In genomic region chr19:39411832-39412099, GRCh38 we compare ENCODE assay signal across 8 cellular contexts. TPM values are rescaled to one million over a fixed set of nuclear protein-coding genes. Genes with fewer than 3 reads are reported as not detected.
DNase-seq lines count a peak whose midpoint lies in the region; ATAC-seq, FAIRE-seq and TF ChIP-seq lines count a peak whose summit lies in the region.

No MANE protein-coding gene starts in this region.

- no peaks in the 10 kb centered on the region for H3K9me3 ChIP-seq in HUES6 (ENCODE audit: control insufficient read depth, insufficient read depth, low read depth, low read length)
- H3K9me3 ChIP-seq in endothelial cell of umbilical vein (replicated peaks; ENCODE audit: control insufficient read depth, insufficient read depth, low read length), result no peaks in the 10 kb centered on the region
- H3K9me3 ChIP-seq in mucosa of descending colon, result no peaks in the 10 kb centered on the region

- TF ChIP-seq CTCF in endothelial cell of umbilical vein (IDR thresholded peaks at IDR 0.05; ENCODE audit: extremely low read depth in 1 of 2, insufficient read depth in 1 of 2, low read depth in 1 of 2, low read length in 2 of 2) (peak; percentile 75 to 90), mucosa of descending colon (IDR thresholded peaks at IDR 0.05) (peak; percentile 67)

- peak; percentile 15 for ATAC-seq in GM21515 (IDR thresholded peaks at IDR 0.05; ENCODE audit: unreplicated experiment)
- peak; percentile 47 for ATAC-seq in mucosa of descending colon

- dilution Hi-C loops in endothelial cell of umbilical vein (cut with MboI; ENCODE audit: extremely low pct_ligation_motif_present, low sequenced_read_pairs), result no loop called here

- H3K9ac ChIP-seq in HUES6 (ENCODE audit: low read length), result peak overlapping the region; percentile 30
- H3K9ac ChIP-seq in endothelial cell of umbilical vein (replicated peaks; ENCODE audit: extremely low read depth, insufficient read depth, low read length), result peak overlapping the region; percentile 42

- H3K4me1 ChIP-seq in HUES6 (ENCODE audit: control insufficient read depth, insufficient read depth, low read length) (peaks cover 45% of the 10 kb centered on the region), endothelial cell of umbilical vein (ENCODE audit: control insufficient read depth, extremely low read depth, insufficient read depth, low read length) (peaks cover 40% of the 10 kb centered on the region), mucosa of descending colon (ENCODE audit: low read depth) (peaks cover 23% of the 10 kb centered on the region)

- no peak overlapping the region for H2AFZ ChIP-seq in endothelial cell of umbilical vein (ENCODE audit: low read depth, low read length)

- no peaks in the 10 kb centered on the region for H4K20me1 ChIP-seq in endothelial cell of umbilical vein (replicated peaks; ENCODE audit: control insufficient read depth, extremely low read depth, insufficient read depth, low read length)

- H3K4me3 ChIP-seq in HUES6 (ENCODE audit: low read depth, low read length), result peak overlapping the region; percentile 94
- H3K4me3 ChIP-seq in endothelial cell of umbilical vein (replicated peaks in 1 of 3; ENCODE audit: insufficient read depth in 1 of 3, low read depth in 1 of 3, low read length in 3 of 3), result peak overlapping the region in 2 of 3 experiments; percentile 9 to 12
- peak overlapping the region; percentile 9 for H3K4me3 ChIP-seq in mucosa of descending colon

- peaks cover 11% of the 10 kb centered on the region for H3K36me3 ChIP-seq in HUES6 (ENCODE audit: control insufficient read depth, insufficient read depth, low read length)
- H3K36me3 ChIP-seq in endothelial cell of umbilical vein (ENCODE audit: control insufficient read depth in 2 of 2, extremely low read depth in 1 of 2, insufficient read depth in 2 of 2, low read length in 2 of 2), result peaks cover 0 to 5% of the 10 kb centered on the region in 2 experiments
- H3K36me3 ChIP-seq in mucosa of descending colon (ENCODE audit: low read depth), result no peaks in the 10 kb centered on the region

- no peak for FAIRE-seq in endothelial cell of umbilical vein (lab: Jason Lieb, UNC)

- H3K27me3 ChIP-seq in HUES6 (ENCODE audit: control insufficient read depth, insufficient read depth, low read length), result no peaks in the 10 kb centered on the region
- no peaks in the 10 kb centered on the region for H3K27me3 ChIP-seq in endothelial cell of umbilical vein (ENCODE audit: control insufficient read depth in 2 of 2, insufficient read depth in 2 of 2, low read length in 2 of 2)

- peaks cover 35% of the 10 kb centered on the region for H3K79me2 ChIP-seq in endothelial cell of umbilical vein (ENCODE audit: control insufficient read depth, insufficient read depth, low read length)

- no peaks in the 10 kb centered on the region for H3K9me1 ChIP-seq in endothelial cell of umbilical vein (replicated peaks; ENCODE audit: control insufficient read depth, extremely low read depth, insufficient read depth, low read length)

- TF ChIP-seq POLR2A in endothelial cell of umbilical vein (IDR thresholded peaks at IDR 0.05; ENCODE audit: low read depth, low read length), result no peak

- POLR2A ChIA-PET in endothelial cell of umbilical vein (lab: Charles Lee), result interaction anchor here (1.0 to 1.9 kb wide), 4 partner anchors 11 to 24 kb away, joined by 3 to 15 read pairs (median 6); partner anchors contain the start of genes MED29, PAF1 and RPS16

- CTCF ChIA-PET in endothelial cell of umbilical vein (lab: Charles Lee), result interaction anchor here (0.7 to 2.3 kb wide), 13 partner anchors 8 to 360 kb away, joined by 3 to 147 read pairs (median 5); partner anchors contain the start of genes MED29, PAF1, RPS16 and SAMD4B

- H3K27ac ChIP-seq in HUES6 (ENCODE audit: low read depth, low read length) (no peak overlapping the region; the same call in 1 of the 2 replicates), endothelial cell of umbilical vein (ENCODE audit: insufficient read depth, low read depth, low read length) (peak overlapping the region; percentile 51)

- peak; percentile 93 for DNase-seq in COLO829 (ENCODE audit: low spot score)
- peak; percentile 91 for DNase-seq in NOMO-1 treated with dmso at 0.1 percent for 144 hours (lab: John Stamatoyannopoulos, UW; ENCODE audit: unreplicated experiment)
- DNase-seq in activated CD8-positive, alpha-beta memory T cell treated with anti-CD3 and anti-CD28 coated beads, Interleukin-2, amount 50 U/mL, for 24 hours (ENCODE audit: extremely low read depth), result peak; percentile 80
- DNase-seq in endothelial cell of umbilical vein (ENCODE audit: low read depth, low spot score), result peak; percentile 93
- peak; percentile 92 to 99 (median 93) for DNase-seq in mucosa of descending colon
- peak; percentile 80 for DNase-seq in stimulated activated CD8-positive, alpha-beta memory T cell treated with anti-CD3 and anti-CD28 coated beads, Interleukin-4, amount 100 ng/mL, for 24 hours (ENCODE audit: low read depth)

- H3K4me2 ChIP-seq in endothelial cell of umbilical vein (ENCODE audit: insufficient read depth, low read length), result peak overlapping the region; percentile 53

- intact Hi-C loops in endothelial cell of umbilical vein (cut with micrococcal nuclease), result loop anchor here (1.0 kb wide), 8 partner anchors 9 to 286 kb away; partner anchors contain the start of genes EID2B, PAK4 and SAMD4B
- intact Hi-C loops in mucosa of descending colon (cut with DNase I, micrococcal nuclease), result no loop called here

- TSS peak; percentile 3 for BruUV-seq in endothelial cell of umbilical vein (replicated peaks; lab: Mats Ljungman, UMichigan)

TF ChIP-seq in endothelial cell of umbilical vein, 7 proteins besides CTCF, POLR2A, EP300 and RAD21 (continues in another document):
- TF ChIP-seq POLR2AphosphoS5 (IDR thresholded peaks at IDR 0.05; ENCODE audit: insufficient read depth, low read depth, low read length) (no peak), MYC (IDR thresholded peaks at IDR 0.05; ENCODE audit: low read depth, low read length) (no peak), EZH2 (IDR thresholded peaks at IDR 0.05; ENCODE audit: borderline replicate concordance, low read depth, low read length, severe bottlenecking) (no peak), FOS (IDR thresholded peaks at IDR 0.05; ENCODE audit: borderline replicate concordance, insufficient read depth, low read length) (no peak)

RNA-seq across cellular contexts. Expression of gene PLEKHG2, which starts 0.7 kb away (rescaled TPM):
- total RNA-seq in endothelial cell of umbilical vein (74.1 TPM in 2 replicates), mucosa of descending colon (10 to 100 TPM in 2 of 3 donors, 1 to 10 TPM in 1; 6.5 to 26.7 (median 17.9) TPM)
- polyA plus RNA-seq in endothelial cell of umbilical vein, result 26.4 and 44.7 TPM in 2 replicates
- 11.2 and 15.0 TPM in 2 replicates for polyA plus RNA-seq in endothelial cell of umbilical vein (2011; cell fraction: cytosol; rRNA removed)
- polyA plus RNA-seq in endothelial cell of umbilical vein (2011; cell fraction: nucleus; rRNA removed), result 139 and 169 TPM in 2 replicates
- 45.2 and 49.3 TPM in 2 replicates for polyA plus RNA-seq in endothelial cell of umbilical vein (2012)
- polyA minus RNA-seq in endothelial cell of umbilical vein, result 33.5 and 45.4 TPM in 2 replicates
- polyA minus RNA-seq in endothelial cell of umbilical vein (2011; cell fraction: cytosol; rRNA and poly(A)+ RNA removed), result 13.7 TPM
- 66.6 and 89.2 TPM in 2 replicates for polyA minus RNA-seq in endothelial cell of umbilical vein (2011; cell fraction: nucleus; rRNA and poly(A)+ RNA removed)

RNA-seq across cellular contexts. Expression of gene ZFP36, which starts 5.1 kb away (rescaled TPM):
- 12.2 and 26.5 TPM in 2 replicates for total RNA-seq in endothelial cell of umbilical vein
- polyA plus RNA-seq in endothelial cell of umbilical vein, result 16.3 and 21.7 TPM in 2 replicates
- 12.3 and 22.8 TPM in 2 replicates for polyA plus RNA-seq in endothelial cell of umbilical vein (2011; cell fraction: cytosol; rRNA removed)
- 50.1 and 58.2 TPM in 2 replicates for polyA plus RNA-seq in endothelial cell of umbilical vein (2011; cell fraction: nucleus; rRNA removed)
- polyA plus RNA-seq in endothelial cell of umbilical vein (2012), result 22.6 and 23.7 TPM in 2 replicates
- polyA minus RNA-seq in endothelial cell of umbilical vein, result 5.3 and 6.6 TPM in 2 replicates
- 25.8 TPM for polyA minus RNA-seq in endothelial cell of umbilical vein (2011; cell fraction: cytosol; rRNA and poly(A)+ RNA removed)
- polyA minus RNA-seq in endothelial cell of umbilical vein (2011; cell fraction: nucleus; rRNA and poly(A)+ RNA removed), result 25.1 and 59.1 TPM in 2 replicates
- 100 to 1,000 TPM; 200 to 236 (median 235) TPM for total RNA-seq in mucosa of descending colon

RNA-seq across cellular contexts. Expression of gene MED29, which starts 20.6 kb away (rescaled TPM):
- total RNA-seq in endothelial cell of umbilical vein, result 24.7 and 25.5 TPM in 2 replicates
- polyA plus RNA-seq in endothelial cell of umbilical vein, result 50.4 and 60.3 TPM in 2 replicates
- 39.9 and 44.7 TPM in 2 replicates for polyA plus RNA-seq in endothelial cell of umbilical vein (2011; cell fraction: cytosol; rRNA removed)
- polyA plus RNA-seq in endothelial cell of umbilical vein (2011; cell fraction: nucleus; rRNA removed), result 11.8 and 14.2 TPM in 2 replicates
- polyA plus RNA-seq in endothelial cell of umbilical vein (2012), result 19.4 and 19.7 TPM in 2 replicates
- polyA minus RNA-seq in endothelial cell of umbilical vein, result 26.4 and 28.5 TPM in 2 replicates
- 23.8 TPM for polyA minus RNA-seq in endothelial cell of umbilical vein (2011; cell fraction: cytosol; rRNA and poly(A)+ RNA removed)
- polyA minus RNA-seq in endothelial cell of umbilical vein (2011; cell fraction: nucleus; rRNA and poly(A)+ RNA removed), result 6.3 and 6.7 TPM in 2 replicates
- total RNA-seq in mucosa of descending colon, result 10 to 100 TPM; 28.4 to 31.2 (median 28.8) TPM

RNA-seq across cellular contexts. Expression of gene PAF1, which starts 20.9 kb away (rescaled TPM):
- 53.6 and 55.1 TPM in 2 replicates for total RNA-seq in endothelial cell of umbilical vein
- polyA plus RNA-seq in endothelial cell of umbilical vein, result 77.9 and 90.8 TPM in 2 replicates
- 60.4 and 68.7 TPM in 2 replicates for polyA plus RNA-seq in endothelial cell of umbilical vein (2011; cell fraction: cytosol; rRNA removed)
- polyA plus RNA-seq in endothelial cell of umbilical vein (2011; cell fraction: nucleus; rRNA removed), result 69.9 and 95.5 TPM in 2 replicates
- 53.1 and 63.8 TPM in 2 replicates for polyA plus RNA-seq in endothelial cell of umbilical vein (2012)
- 41.9 and 56.6 TPM in 2 replicates for polyA minus RNA-seq in endothelial cell of umbilical vein
- polyA minus RNA-seq in endothelial cell of umbilical vein (2011; cell fraction: cytosol; rRNA and poly(A)+ RNA removed), result 43.6 TPM
- polyA minus RNA-seq in endothelial cell of umbilical vein (2011; cell fraction: nucleus; rRNA and poly(A)+ RNA removed), result 27.1 and 44.7 TPM in 2 replicates
- 10 to 100 TPM; 28.1 to 44.8 (median 32.3) TPM for total RNA-seq in mucosa of descending colon

RNA-seq across cellular contexts. Expression of gene RPS16, which starts 24.0 kb away (rescaled TPM):
- total RNA-seq in endothelial cell of umbilical vein (1,735 and 1,768 TPM in 2 replicates), mucosa of descending colon (1,000 to 10,000 TPM; 1,270 to 1,804 (median 1,507) TPM)
- 5,244 and 6,084 TPM in 2 replicates for polyA plus RNA-seq in endothelial cell of umbilical vein
- 4,318 and 4,415 TPM in 2 replicates for polyA plus RNA-seq in endothelial cell of umbilical vein (2011; cell fraction: cytosol; rRNA removed)
- polyA plus RNA-seq in endothelial cell of umbilical vein (2011; cell fraction: nucleus; rRNA removed), result 1,293 and 1,668 TPM in 2 replicates
- 2,527 and 3,042 TPM in 2 replicates for polyA plus RNA-seq in endothelial cell of umbilical vein (2012)
- 1,532 and 1,667 TPM in 2 replicates for polyA minus RNA-seq in endothelial cell of umbilical vein
- polyA minus RNA-seq in endothelial cell of umbilical vein (2011; cell fraction: cytosol; rRNA and poly(A)+ RNA removed), result 2,450 TPM
- 213 and 283 TPM in 2 replicates for polyA minus RNA-seq in endothelial cell of umbilical vein (2011; cell fraction: nucleus; rRNA and poly(A)+ RNA removed)

Comparison
In these comparisons a context has a peak if more than half of its experiments do, and no peak if none do; other contexts are left out.
1. H3K4me3 ChIP-seq: peak in every context shown above with its lines; median percentile 94 in HUES6; 10 in endothelial cell of umbilical vein; 9 in mucosa of descending colon.